In genomic region chr11:68373189-68373809, GRCh38 we compare ENCODE assay signal across 10 cellular contexts.
DNase-seq lines count a peak whose midpoint lies in the region; ATAC-seq and TF ChIP-seq lines count a peak whose summit lies in the region.
"Had no signal": no experiment of that assay in that cellular context is flagged by ENCODE, and none has a peak within 500 bp of the region (broad histone marks: within the 10 kb centered on the region; RNA-seq: fewer than 3 reads in every experiment).

No MANE protein-coding gene starts in this region.

- no peaks in the 10 kb centered on the region for H3K9me3 Mint-ChIP-seq in Caco-2 (ENCODE audit: unreplicated experiment)
- peaks cover 4% of the 10 kb centered on the region for H3K9me3 Mint-ChIP-seq in endothelial cell (ENCODE audit: unreplicated experiment)
- no peaks in the 10 kb centered on the region for H3K9me3 Mint-ChIP-seq in natural killer cell
- H3K9me3 Mint-ChIP-seq: activated naive CD8-positive, alpha-beta T cell treated with anti-CD3 and anti-CD28 coated beads, Interleukin-2, amount 10 ng/mL, durations not matched to agents 7 days and 5 days had no signal

- no peaks in the 10 kb centered on the region for H3K9me3 ChIP-seq in Caco-2
- no peaks in the 10 kb centered on the region for H3K9me3 ChIP-seq in WERI-Rb-1 (ENCODE audit: severe bottlenecking)
- no peaks in the 10 kb centered on the region for H3K9me3 ChIP-seq in skeletal muscle satellite cell (replicated peaks; ENCODE audit: low read length)

- H3K4me1 ChIP-seq in Caco-2 = peaks cover 27% of the 10 kb centered on the region
- peaks cover 32% of the 10 kb centered on the region for H3K4me1 ChIP-seq in skeletal muscle satellite cell (ENCODE audit: control insufficient read depth, insufficient read depth, low read length)

- H3K36me3 Mint-ChIP-seq in Caco-2 (ENCODE audit: insufficient read depth, unreplicated experiment) = peaks cover 47% of the 10 kb centered on the region
- H3K36me3 Mint-ChIP-seq in endothelial cell (ENCODE audit: low read depth, unreplicated experiment) = peaks cover 26% of the 10 kb centered on the region
- H3K36me3 Mint-ChIP-seq in natural killer cell = no peaks in the 10 kb centered on the region

- H3K27me3 ChIP-seq in Caco-2 (replicated peaks; ENCODE audit: control insufficient read depth, insufficient read depth, low read length) = no peaks in the 10 kb centered on the region
- no peaks in the 10 kb centered on the region for H3K27me3 ChIP-seq in WERI-Rb-1 (ENCODE audit: insufficient read depth, low read depth, severe bottlenecking)
- no peaks in the 10 kb centered on the region for H3K27me3 ChIP-seq in skeletal muscle satellite cell (ENCODE audit: control insufficient read depth, insufficient read depth, low read length)

- ATAC-seq in left ventricle myocardium superior (peak; percentile 48), GM18861 (IDR thresholded peaks at IDR 0.05; ENCODE audit: unreplicated experiment) (no peak), HG02763 (IDR thresholded peaks at IDR 0.05; ENCODE audit: unreplicated experiment) (no peak), natural killer cell (no peak)

- intact Hi-C loops in Caco-2 (cut with micrococcal nuclease; ENCODE audit: unreplicated experiment) (no loop called here), left ventricle myocardium superior (cut with micrococcal nuclease) (no loop called here), natural killer cell (cut with micrococcal nuclease) (no loop called here)

- no peak for TF ChIP-seq CTCF in Caco-2 (IDR thresholded peaks at IDR 0.05; ENCODE audit: insufficient read depth in 1 of 2, low read depth in 1 of 2, low read length in 1 of 2, severe bottlenecking in 1 of 2, unreplicated experiment in 1 of 2)
- no peak for TF ChIP-seq CTCF in WERI-Rb-1 (IDR thresholded peaks at IDR 0.05; ENCODE audit: low read depth, low read length)
- TF ChIP-seq CTCF in endothelial cell (IDR thresholded peaks at IDR 0.05; ENCODE audit: unreplicated experiment) = no peak
- TF ChIP-seq CTCF in natural killer cell (IDR thresholded peaks at IDR 0.05) = no peak

- H3K36me3 ChIP-seq in Caco-2 (ENCODE audit: control insufficient read depth, insufficient read depth, low read length) (peaks cover 6% of the 10 kb centered on the region), WERI-Rb-1 (no peaks in the 10 kb centered on the region), skeletal muscle satellite cell (ENCODE audit: insufficient read depth, low read length) (no peaks in the 10 kb centered on the region)

- no peak overlapping the region for H3K4me3 Mint-ChIP-seq in Caco-2 (ENCODE audit: unreplicated experiment)
- no peak overlapping the region for H3K4me3 Mint-ChIP-seq in endothelial cell (ENCODE audit: unreplicated experiment)
- no peak overlapping the region for H3K4me3 Mint-ChIP-seq in natural killer cell
- H3K4me3 Mint-ChIP-seq: activated naive CD8-positive, alpha-beta T cell treated with anti-CD3 and anti-CD28 coated beads, Interleukin-2, amount 10 ng/mL, durations not matched to agents 7 days and 5 days had no signal

- CTCF ChIA-PET in Caco-2 (lab: Charles Lee) = interaction anchor here (0.9 kb wide), 1 partner anchor 75 kb away, joined by 5 read pairs; no protein-coding TSS in a partner anchor

- peak overlapping the region; percentile 68 for H3K4me2 ChIP-seq in skeletal muscle satellite cell (ENCODE audit: low read length)

- H3K9ac ChIP-seq in skeletal muscle satellite cell (ENCODE audit: low read depth, low read length) = peak overlapping the region; percentile 53

- DNase-seq in Caco-2 (no peak), WERI-Rb-1 (peak; percentile 48), left ventricle myocardium superior (peak; percentile 71), endothelial cell (ENCODE audit: low spot score) (no peak), natural killer cell (no peak)
- DNase-seq: activated naive CD8-positive, alpha-beta T cell treated with anti-CD3 and anti-CD28 coated beads, Interleukin-2, amount 10 ng/mL, durations not matched to agents 7 days and 5 days; NCI-H2081 treated with DMSO at 0.1 percent for 48 hours had no signal

- H3K27ac Mint-ChIP-seq in Caco-2 (ENCODE audit: unreplicated experiment) (peak overlapping the region; percentile 68), endothelial cell (ENCODE audit: unreplicated experiment) (no peak overlapping the region), natural killer cell (no peak overlapping the region)

- H3K4me3 ChIP-seq in Caco-2 (ENCODE audit: low read depth, low read length) = no peak overlapping the region
- H3K4me3 ChIP-seq in WERI-Rb-1 (ENCODE audit: low read depth, low read length) = no peak overlapping the region; the same call in 1 of the 2 replicates
- peak overlapping the region; percentile 29 for H3K4me3 ChIP-seq in skeletal muscle satellite cell (ENCODE audit: low read length)

- no TSS peak for BruUV-seq in Caco-2 (replicated peaks; lab: Mats Ljungman, UMichigan)

- H3K27me3 Mint-ChIP-seq in Caco-2 (ENCODE audit: insufficient read depth, unreplicated experiment) (no peaks in the 10 kb centered on the region), endothelial cell (ENCODE audit: unreplicated experiment) (peaks cover 17% of the 10 kb centered on the region), natural killer cell (ENCODE audit: low read depth in 2 of 2) (peaks cover 18 to 23% of the 10 kb centered on the region in 2 donors)

- POLR2A ChIA-PET in Caco-2 (lab: Charles Lee) = no interaction called here

- peak overlapping the region; percentile 82 for H3K27ac ChIP-seq in WERI-Rb-1

- H3K4me1 Mint-ChIP-seq in Caco-2 (ENCODE audit: low read depth, unreplicated experiment) (peaks cover 27% of the 10 kb centered on the region), endothelial cell (ENCODE audit: unreplicated experiment) (peaks cover 26% of the 10 kb centered on the region), natural killer cell (peaks cover 0 to 5% of the 10 kb centered on the region in 2 donors)
- H3K4me1 Mint-ChIP-seq: activated naive CD8-positive, alpha-beta T cell treated with anti-CD3 and anti-CD28 coated beads, Interleukin-2, amount 10 ng/mL, durations not matched to agents 7 days and 5 days had no signal

Comparison
In these comparisons a context has a peak if more than half of its experiments do, and no peak if none do; other contexts are left out.
1. DNase-seq: peak in WERI-Rb-1 (single experiment) and left ventricle myocardium superior (single experiment); none in Caco-2 (0 of 2), endothelial cell (single experiment) and natural killer cell (single experiment).